Comparison of ENCODE assay signal across 9 cellular contexts in genomic region chr2:46545015-46545839, GRCh38. TPM values are rescaled to one million over a fixed set of nuclear protein-coding genes. Genes with fewer than 3 reads are reported as not detected.
DNase-seq lines count a peak whose midpoint lies in the region; ATAC-seq and TF ChIP-seq lines count a peak whose summit lies in the region.
"Had no signal": no experiment of that assay in that cellular context is flagged by ENCODE, and none has a peak within 500 bp of the region (broad histone marks: within the 10 kb centered on the region; RNA-seq: fewer than 3 reads in every experiment).

No MANE protein-coding gene starts in this region.

- peak; percentile 56 for DNase-seq in CMK (ENCODE audit: low read depth)
- DNase-seq in SKM-1 (lab: John Stamatoyannopoulos, UW; ENCODE audit: unreplicated experiment), result peak; percentile 60
- DNase-seq in mesothelial cell of epicardium (ENCODE audit: low spot score in 2 of 2, unreplicated experiment in 2 of 2), result no peak
- no peak for DNase-seq in NCI-H187 (lab: John Stamatoyannopoulos, UW)
- DNase-seq in D341Med (ENCODE audit: low spot score), result no peak
- no peak for DNase-seq in kidney tubule cell (ENCODE audit: low spot score)
- no peak for DNase-seq in activated T-cell treated with anti-CD3 and anti-CD28 coated beads for 4 hours
- DNase-seq: stimulated activated CD4-positive, alpha-beta T cell treated with anti-CD3 and anti-CD28 coated beads, Interleukin-4, amount 100 ng/mL, for 4 hours had no signal

- no peaks in the 10 kb centered on the region for H3K9me3 Mint-ChIP-seq in mesothelial cell of epicardium

- peak overlapping the region; percentile 92 for H3K27ac Mint-ChIP-seq in mesothelial cell of epicardium

- peak; percentile 24 for ATAC-seq in GM21423 (IDR thresholded peaks at IDR 0.05; ENCODE audit: unreplicated experiment)

- TF ChIP-seq CTCF in mesothelial cell of epicardium (IDR thresholded peaks at IDR 0.05; ENCODE audit: unreplicated experiment), result no peak

- H3K27me3 Mint-ChIP-seq in mesothelial cell of epicardium (ENCODE audit: low read depth), result no peaks in the 10 kb centered on the region

- H3K4me3 Mint-ChIP-seq in mesothelial cell of epicardium, result no peak overlapping the region

- peaks cover 15% of the 10 kb centered on the region for H3K36me3 Mint-ChIP-seq in mesothelial cell of epicardium

- peaks cover 24% of the 10 kb centered on the region for H3K4me1 Mint-ChIP-seq in mesothelial cell of epicardium

RNA-seq across cellular contexts. Expression of gene ATP6V1E2, which starts 2.9 kb away (rescaled TPM):
- 7.7 to 8.6 TPM (median 7.7 TPM) in 3 replicates for total RNA-seq in mesothelial cell of epicardium

RNA-seq across cellular contexts. Expression of gene RHOQ, which starts 2.9 kb away (rescaled TPM):
- 55.9 to 57.2 TPM (median 56.6 TPM) in 3 replicates for total RNA-seq in mesothelial cell of epicardium

Comparison
In these comparisons a context has a peak if more than half of its experiments do, and no peak if none do; other contexts are left out.
1. DNase-seq: peak in CMK (single experiment) and SKM-1 (single experiment); none in mesothelial cell of epicardium (0 of 2), NCI-H187 (0 of 2), D341Med (single experiment), kidney tubule cell (single experiment) and activated T-cell treated with anti-CD3 and anti-CD28 coated beads for 4 hours (single experiment).